In the genomic region with DNA sequence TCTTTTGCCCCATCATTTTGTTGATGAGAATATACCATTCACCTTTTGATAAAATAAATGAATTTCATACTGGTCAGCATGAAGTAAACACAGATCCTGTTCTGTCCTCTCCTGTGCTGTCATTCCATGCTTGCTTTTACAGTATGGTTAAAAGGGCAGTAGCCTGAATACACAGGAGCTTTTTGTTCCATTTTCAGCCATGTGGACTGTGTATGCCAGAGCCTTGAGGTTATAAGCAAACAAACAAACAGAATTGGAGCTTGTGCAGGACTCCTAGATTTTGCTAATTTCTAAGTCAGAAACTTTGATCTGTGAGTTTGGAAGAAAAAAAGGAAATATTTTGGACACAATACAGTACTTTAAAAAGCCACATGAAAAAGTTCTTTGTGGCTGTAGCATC, we compare ENCODE assay signal across 22 cellular contexts.
"Had no signal": no experiment of that assay in that cellular context is flagged by ENCODE, and none has a peak within 500 bp of the region (broad histone marks: within the 10 kb centered on the region; RNA-seq: fewer than 3 reads in every experiment).

No MANE protein-coding gene starts in this region.

- DNase-seq: amniotic stem cell, Kasumi-1, KBM-7, NCI-H146, NCI-H187 treated with DMSO at 0.1 percent for 48 hours, NCI-H2081 treated with DMSO at 0.1 percent for 48 hours, NCI-H446, PC-3, SHP77 had no signal

- FAIRE-seq: bronchial epithelial cell, RCC 7860, TTC549 had no signal

- ATAC-seq: body of pancreas, PC-3 had no signal

- H3K27me3 ChIP-seq: ascending aorta, body of pancreas, SJSA1 had no signal

- H3K9me3 Mint-ChIP-seq: activated B cell treated with CpG ODN at 0.5 μM for 24 hours; activated CD4-positive, alpha-beta memory T cell treated with anti-CD3 and anti-CD28 coated beads for 36 hours; activated CD4-positive, alpha-beta T cell treated with anti-CD3 and anti-CD28 coated beads, Interleukin-2, amount 10 ng/mL, durations not matched to agents 7 days and 5 days; activated naive CD4-positive, alpha-beta T cell treated with anti-CD3 and anti-CD28 coated beads, Interleukin-2, amount 50 U/mL, for 72 hours; activated naive CD8-positive, alpha-beta T cell treated with anti-CD3 and anti-CD28 coated beads, Interleukin-2, amount 50 U/mL, for 24 hours; activated T-cell treated with anti-CD3 and anti-CD28 coated beads, Interleukin-2, amount 50 U/mL, for 4 hours; T-helper 1 cell treated with Interleukin-12 subunit alpha and Interleukin-12 subunit beta and Interleukin-4 antibody, amounts not matched to agents 30 μg/mL and 1 μg/mL, for 36 hours had no signal

- H3K27me3 Mint-ChIP-seq: activated B cell treated with CpG ODN at 0.5 μM for 24 hours; activated CD4-positive, alpha-beta memory T cell treated with anti-CD3 and anti-CD28 coated beads for 36 hours; activated CD4-positive, alpha-beta T cell treated with anti-CD3 and anti-CD28 coated beads, Interleukin-2, amount 10 ng/mL, durations not matched to agents 7 days and 5 days; activated naive CD8-positive, alpha-beta T cell treated with anti-CD3 and anti-CD28 coated beads, Interleukin-2, amount 50 U/mL, for 24 hours had no signal

- H3K9me3 ChIP-seq: ascending aorta, body of pancreas, SJSA1 had no signal

- H3K27ac Mint-ChIP-seq: activated B cell treated with CpG ODN at 0.5 μM for 24 hours; activated CD4-positive, alpha-beta memory T cell treated with anti-CD3 and anti-CD28 coated beads for 36 hours; activated CD4-positive, alpha-beta T cell treated with anti-CD3 and anti-CD28 coated beads, Interleukin-2, amount 10 ng/mL, durations not matched to agents 7 days and 5 days; activated naive CD4-positive, alpha-beta T cell treated with anti-CD3 and anti-CD28 coated beads, Interleukin-2, amount 50 U/mL, for 72 hours; activated naive CD8-positive, alpha-beta T cell treated with anti-CD3 and anti-CD28 coated beads, Interleukin-2, amount 50 U/mL, for 24 hours; T-helper 1 cell treated with Interleukin-12 subunit alpha and Interleukin-12 subunit beta and Interleukin-4 antibody, amounts not matched to agents 30 μg/mL and 1 μg/mL, for 36 hours had no signal

- H3K36me3 ChIP-seq: ascending aorta, SJSA1 had no signal

- H3K36me3 Mint-ChIP-seq: activated CD4-positive, alpha-beta memory T cell treated with anti-CD3 and anti-CD28 coated beads for 36 hours; activated naive CD4-positive, alpha-beta T cell treated with anti-CD3 and anti-CD28 coated beads, Interleukin-2, amount 50 U/mL, for 72 hours had no signal

- H3K27ac ChIP-seq: ascending aorta, body of pancreas, SJSA1 had no signal

- H3K4me3 ChIP-seq: ascending aorta, body of pancreas, SJSA1 had no signal

- H3K4me3 Mint-ChIP-seq: activated B cell treated with CpG ODN at 0.5 μM for 24 hours; activated CD4-positive, alpha-beta memory T cell treated with anti-CD3 and anti-CD28 coated beads for 36 hours; activated CD4-positive, alpha-beta T cell treated with anti-CD3 and anti-CD28 coated beads, Interleukin-2, amount 10 ng/mL, durations not matched to agents 7 days and 5 days; activated naive CD8-positive, alpha-beta T cell treated with anti-CD3 and anti-CD28 coated beads, Interleukin-2, amount 50 U/mL, for 24 hours; activated T-cell treated with anti-CD3 and anti-CD28 coated beads, Interleukin-2, amount 50 U/mL, for 4 hours; T-helper 1 cell treated with Interleukin-12 subunit alpha and Interleukin-12 subunit beta and Interleukin-4 antibody, amounts not matched to agents 30 μg/mL and 1 μg/mL, for 36 hours had no signal

- H3K4me1 ChIP-seq: body of pancreas, SJSA1 had no signal
